11 cellular contexts compared by ENCODE assay signal in the genomic region with DNA sequence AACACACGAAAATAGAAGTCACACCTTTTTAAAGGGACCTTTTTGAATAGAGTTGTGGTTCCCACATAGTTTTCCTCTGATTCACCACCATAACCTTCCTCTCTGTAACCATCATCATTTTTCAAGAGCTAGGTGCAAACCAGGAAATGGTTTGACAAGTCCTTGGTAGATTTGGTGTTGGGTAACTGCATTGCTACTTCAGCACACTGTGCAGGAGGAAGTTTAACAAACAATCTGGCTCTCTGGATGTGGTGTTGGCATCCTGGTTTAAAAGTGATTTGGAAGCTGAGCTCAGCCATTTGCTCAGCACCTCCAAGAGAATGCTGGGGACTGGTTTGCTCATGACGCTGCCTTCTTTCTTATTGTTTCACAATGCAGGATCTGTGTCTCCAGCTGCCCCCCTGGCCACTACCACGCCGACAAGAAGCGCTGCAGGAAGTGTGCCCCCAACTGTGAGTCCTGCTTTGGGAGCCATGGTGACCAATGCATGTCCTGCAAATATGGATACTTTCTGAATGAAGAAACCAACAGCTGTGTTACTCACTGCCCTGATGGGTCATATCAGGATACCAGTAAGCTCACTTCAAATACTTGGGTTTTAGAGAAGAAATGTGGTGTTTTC.
DNase-seq lines count a peak whose midpoint lies in the region; ATAC-seq and TF ChIP-seq lines count a peak whose summit lies in the region.
"Had no signal": no experiment of that assay in that cellular context is flagged by ENCODE, and none has a peak within 500 bp of the region (broad histone marks: within the 10 kb centered on the region; RNA-seq: fewer than 3 reads in every experiment).

No MANE protein-coding gene starts in this region.

- H3K9me3 Mint-ChIP-seq in activated CD4-positive, alpha-beta T cell treated with anti-CD3 and anti-CD28 coated beads, Interleukin-2, amount 10 ng/mL, durations not matched to agents 24 days and 14 days: no peaks in the 10 kb centered on the region
- H3K9me3 Mint-ChIP-seq: brain, memory B cell had no signal

- TF ChIP-seq CTCF in RWPE1 (conservative IDR thresholded peaks at IDR 0.05; ENCODE audit: low read depth) (no peak), fibroblast of pulmonary artery (IDR thresholded peaks at IDR 0.05; ENCODE audit: low read length, missing control alignments) (no peak)

- peaks cover 14% of the 10 kb centered on the region for H3K36me3 Mint-ChIP-seq in activated CD4-positive, alpha-beta T cell treated with anti-CD3 and anti-CD28 coated beads, Interleukin-2, amount 10 ng/mL, durations not matched to agents 24 days and 14 days (ENCODE audit: low read depth)
- H3K36me3 Mint-ChIP-seq: memory B cell had no signal

- peaks cover 22% of the 10 kb centered on the region for H3K4me1 Mint-ChIP-seq in activated CD4-positive, alpha-beta T cell treated with anti-CD3 and anti-CD28 coated beads, Interleukin-2, amount 10 ng/mL, durations not matched to agents 24 days and 14 days
- H3K4me1 Mint-ChIP-seq: B cell, memory B cell had no signal

- H3K27ac Mint-ChIP-seq in activated CD4-positive, alpha-beta T cell treated with anti-CD3 and anti-CD28 coated beads, Interleukin-2, amount 10 ng/mL, durations not matched to agents 24 days and 14 days: peak overlapping the region; percentile 69
- H3K27ac Mint-ChIP-seq: B cell, memory B cell had no signal

- no peaks in the 10 kb centered on the region for H3K27me3 Mint-ChIP-seq in activated CD4-positive, alpha-beta T cell treated with anti-CD3 and anti-CD28 coated beads, Interleukin-2, amount 10 ng/mL, durations not matched to agents 24 days and 14 days
- H3K27me3 Mint-ChIP-seq: B cell, brain, memory B cell had no signal

- intact Hi-C loops in activated CD4-positive, alpha-beta T cell treated with anti-CD3 and anti-CD28 coated beads, Interleukin-2, amount 10 ng/mL, durations not matched to agents 24 days and 14 days (cut with micrococcal nuclease): no loop called here

- H3K4me3 Mint-ChIP-seq in activated CD4-positive, alpha-beta T cell treated with anti-CD3 and anti-CD28 coated beads, Interleukin-2, amount 10 ng/mL, durations not matched to agents 24 days and 14 days: no peak overlapping the region
- H3K4me3 Mint-ChIP-seq: B cell, brain, memory B cell had no signal

- ATAC-seq in GM21447 (IDR thresholded peaks at IDR 0.05; ENCODE audit: unreplicated experiment): no peak

- H3K4me3 ChIP-seq in fibroblast of pulmonary artery (replicated peaks; ENCODE audit: low read depth, low read length): no peak overlapping the region

- DNase-seq in activated CD4-positive, alpha-beta T cell treated with anti-CD3 and anti-CD28 coated beads, Interleukin-2, amount 10 ng/mL, durations not matched to agents 24 days and 14 days: peak; percentile 65
- DNase-seq in activated CD4-positive, alpha-beta T cell treated with anti-CD3 and anti-CD28 coated beads, Interleukin-2, amount 50 U/mL, for 4 hours: no peak
- peak; percentile 48 for DNase-seq in RWPE1 (ENCODE audit: low spot score)
- peak; percentile 69 for DNase-seq in fibroblast of pulmonary artery (ENCODE audit: low read depth)
- peak; percentile 88 for DNase-seq in smooth muscle cell of the brain vasculature (ENCODE audit: low read depth, low spot score)
- no peak for DNase-seq in COR-L47 (lab: John Stamatoyannopoulos, UW)
- no peak for DNase-seq in SW 1271 (lab: John Stamatoyannopoulos, UW)

- CTCF ChIA-PET in RWPE1 (lab: Yijun Ruan, JAX): interaction anchor here (0.6 to 0.7 kb wide), 2 partner anchors 90 to 122 kb away, joined by 3 to 5 read pairs; no protein-coding TSS in a partner anchor

- H3K27ac ChIP-seq in RWPE1: no peak overlapping the region

- POLR2A ChIA-PET in RWPE1 (lab: Yijun Ruan, JAX; ENCODE audit: low non-redundant PET): no interaction called here

Comparison
In these comparisons a context has a peak if more than half of its experiments do, and no peak if none do; other contexts are left out.
1. DNase-seq: peak in activated CD4-positive, alpha-beta T cell treated with anti-CD3 and anti-CD28 coated beads, Interleukin-2, amount 10 ng/mL, durations not matched to agents 24 days and 14 days (single experiment), RWPE1 (single experiment), fibroblast of pulmonary artery (single experiment) and smooth muscle cell of the brain vasculature (single experiment); none in activated CD4-positive, alpha-beta T cell treated with anti-CD3 and anti-CD28 coated beads, Interleukin-2, amount 50 U/mL, for 4 hours (0 of 2), COR-L47 (single experiment) and SW 1271 (0 of 2).